Comparison of ENCODE assay signal across 1 cellular context in the genomic region with DNA sequence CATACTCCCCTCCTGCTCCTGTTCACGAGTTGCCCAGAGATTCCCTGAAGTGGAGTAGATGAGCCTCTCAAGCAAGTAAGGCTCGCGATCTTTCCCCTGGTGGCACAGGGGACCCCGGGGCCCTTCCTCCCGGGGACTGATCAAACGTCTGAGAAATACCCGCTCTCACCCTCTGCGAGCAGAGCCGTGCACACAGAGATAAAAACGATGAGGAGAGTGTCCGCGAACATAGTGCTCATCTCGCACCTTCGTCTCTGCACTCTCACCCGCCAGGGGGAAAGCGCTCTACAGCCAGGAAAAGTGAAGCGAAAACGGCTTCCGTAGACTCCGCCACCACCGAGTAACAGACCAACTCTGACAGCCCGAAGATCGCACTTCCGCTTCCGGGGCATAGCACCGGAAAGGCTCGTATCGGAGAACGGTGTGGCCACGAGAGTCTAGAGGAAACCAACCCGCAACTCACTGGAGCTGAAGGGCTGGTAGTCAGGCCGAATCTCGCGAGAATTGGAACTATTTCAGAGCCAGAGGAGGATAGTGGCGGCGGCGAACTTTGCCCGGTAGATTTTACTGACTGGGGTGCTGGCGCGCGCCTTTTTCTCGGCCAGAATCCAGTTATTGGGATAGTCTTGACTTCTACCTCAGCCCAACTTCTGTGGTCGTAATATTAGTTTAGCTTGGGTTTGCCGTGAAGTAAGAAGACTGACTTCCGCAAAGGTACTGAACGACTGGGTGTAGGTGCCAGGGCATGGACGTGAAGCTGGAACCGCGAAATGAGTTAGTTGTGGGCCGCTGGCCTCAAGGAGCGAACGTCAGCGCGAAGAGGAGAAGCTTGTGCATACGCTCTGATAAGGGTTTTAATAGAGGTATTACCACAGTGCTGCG.
A peak's percentile ranks its signal among the peaks of the same experiment; 100 is the strongest.
TF ChIP-seq lines count a peak whose summit lies in the region.

A gene with protein sequence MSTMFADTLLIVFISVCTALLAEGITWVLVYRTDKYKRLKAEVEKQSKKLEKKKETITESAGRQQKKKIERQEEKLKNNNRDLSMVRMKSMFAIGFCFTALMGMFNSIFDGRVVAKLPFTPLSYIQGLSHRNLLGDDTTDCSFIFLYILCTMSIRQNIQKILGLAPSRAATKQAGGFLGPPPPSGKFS (minus strand): TSS at position 356 of the 882 bp plus-strand sequence. CDS start 117 bp downstream, at position 239.

TF ChIP-seq in HepG2, 621 proteins besides CTCF, POLR2A, EP300 and RAD21 (continued from another document and continues in another):
- TF ChIP-seq, protein P1, sequence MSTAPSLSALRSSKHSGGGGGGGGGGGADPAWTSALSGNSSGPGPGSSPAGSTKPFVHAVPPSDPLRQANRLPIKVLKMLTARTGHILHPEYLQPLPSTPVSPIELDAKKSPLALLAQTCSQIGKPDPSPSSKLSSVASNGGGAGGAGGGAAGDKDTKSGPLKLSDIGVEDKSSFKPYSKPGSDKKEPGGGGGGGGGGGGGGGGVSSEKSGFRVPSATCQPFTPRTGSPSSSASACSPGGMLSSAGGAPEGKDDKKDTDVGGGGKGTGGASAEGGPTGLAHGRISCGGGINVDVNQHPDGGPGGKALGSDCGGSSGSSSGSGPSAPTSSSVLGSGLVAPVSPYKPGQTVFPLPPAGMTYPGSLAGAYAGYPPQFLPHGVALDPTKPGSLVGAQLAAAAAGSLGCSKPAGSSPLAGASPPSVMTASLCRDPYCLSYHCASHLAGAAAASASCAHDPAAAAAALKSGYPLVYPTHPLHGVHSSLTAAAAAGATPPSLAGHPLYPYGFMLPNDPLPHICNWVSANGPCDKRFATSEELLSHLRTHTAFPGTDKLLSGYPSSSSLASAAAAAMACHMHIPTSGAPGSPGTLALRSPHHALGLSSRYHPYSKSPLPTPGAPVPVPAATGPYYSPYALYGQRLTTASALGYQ (CRISPR knock-in tag; IDR thresholded peaks at IDR 0.05): peak; percentile 85; the same call in 1 of the 2 replicates
- TF ChIP-seq ZNF556 (CRISPR knock-in tag; IDR thresholded peaks at IDR 0.05; ENCODE audit: borderline replicate concordance) (0 out of 2 replicates have a peak, but pooled peaks have one; percentile 46), PLRG1 (conservative IDR thresholded peaks at IDR 0.05) (no peak), ZSCAN29 (CRISPR knock-in tag; conservative IDR thresholded peaks at IDR 0.05) (0 out of 2 replicates have a peak, but pooled peaks have one; percentile 41), SSRP1 (CRISPR knock-in tag; IDR thresholded peaks at IDR 0.05) (no peak), ZNF501 (CRISPR knock-in tag; IDR thresholded peaks at IDR 0.05) (no peak; the same call in 1 of the 2 replicates), ZFAT (CRISPR knock-in tag; conservative IDR thresholded peaks at IDR 0.05) (no peak; the same call in 1 of the 2 replicates), FOXO1 (CRISPR knock-in tag; IDR thresholded peaks at IDR 0.05) (no peak), ZNF136 (CRISPR knock-in tag; IDR thresholded peaks at IDR 0.05; ENCODE audit: low read depth) (no peak), SMAD3 (CRISPR knock-in tag; IDR thresholded peaks at IDR 0.05) (peak; percentile 43; the same call in 1 of the 2 replicates), SYNCRIP (IDR thresholded peaks at IDR 0.05; ENCODE audit: insufficient read depth, low read depth, low read length) (no peak), SNAI1 (CRISPR knock-in tag; IDR thresholded peaks at IDR 0.05; ENCODE audit: borderline replicate concordance) (no peak), ZNF790 (CRISPR knock-in tag; IDR thresholded peaks at IDR 0.05; ENCODE audit: borderline replicate concordance) (no peak), NBN (conservative IDR thresholded peaks at IDR 0.05) (no peak), ZNF775 (CRISPR knock-in tag; IDR thresholded peaks at IDR 0.05; ENCODE audit: borderline replicate concordance) (no peak), RARA (CRISPR knock-in tag; IDR thresholded peaks at IDR 0.05) (no peak), SRSF4 (IDR thresholded peaks at IDR 0.05; ENCODE audit: low read depth, low read length, poor library complexity, severe bottlenecking) (no peak), NR1H2 (CRISPR knock-in tag; IDR thresholded peaks at IDR 0.05; ENCODE audit: borderline replicate concordance, low read depth) (no peak), ZZZ3 (CRISPR knock-in tag; IDR thresholded peaks at IDR 0.05; ENCODE audit: borderline replicate concordance) (peak; percentile 75; the same call in 1 of the 2 replicates), YEATS4 (CRISPR knock-in tag; IDR thresholded peaks at IDR 0.05; ENCODE audit: borderline replicate concordance) (peak; percentile 88), ZNF331 (CRISPR knock-in tag; IDR thresholded peaks at IDR 0.05) (peak; percentile 51; the same call in 1 of the 2 replicates), MYC (CRISPR knock-in tag; IDR thresholded peaks at IDR 0.05; ENCODE audit: borderline replicate concordance) (peak; percentile 92), HOXA5 (CRISPR knock-in tag; IDR thresholded peaks at IDR 0.05) (peak; percentile 59; the same call in 1 of the 2 replicates), HCFC1 (IDR thresholded peaks at IDR 0.05; ENCODE audit: low read depth, low read length) (peak; percentile 72), TEAD3 (CRISPR knock-in tag; optimal IDR thresholded peaks at IDR 0.05; ENCODE audit: borderline replicate concordance) (peak; percentile 47), ZNF333 (CRISPR knock-in tag; IDR thresholded peaks at IDR 0.05; ENCODE audit: borderline replicate concordance) (no peak; the same call in 1 of the 2 replicates), GZF1 (CRISPR knock-in tag; IDR thresholded peaks at IDR 0.05) (peak; percentile 72; the same call in 1 of the 2 replicates)
- TF ChIP-seq, protein P2, sequence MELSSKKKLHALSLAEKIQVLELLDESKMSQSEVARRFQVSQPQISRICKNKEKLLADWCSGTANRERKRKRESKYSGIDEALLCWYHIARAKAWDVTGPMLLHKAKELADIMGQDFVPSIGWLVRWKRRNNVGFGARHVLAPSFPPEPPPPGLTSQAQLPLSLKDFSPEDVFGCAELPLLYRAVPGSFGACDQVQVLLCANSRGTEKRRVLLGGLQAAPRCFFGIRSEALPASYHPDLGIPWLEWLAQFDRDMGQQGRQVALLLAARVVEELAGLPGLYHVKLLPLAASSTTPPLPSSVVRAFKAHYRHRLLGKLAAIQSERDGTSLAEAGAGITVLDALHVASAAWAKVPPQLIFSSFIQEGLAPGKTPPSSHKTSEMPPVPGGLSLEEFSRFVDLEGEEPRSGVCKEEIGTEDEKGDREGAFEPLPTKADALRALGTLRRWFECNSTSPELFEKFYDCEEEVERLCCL (CRISPR knock-in tag; IDR thresholded peaks at IDR 0.05; ENCODE audit: borderline replicate concordance): 0 out of 2 replicates have a peak, but pooled peaks have one; percentile 60
- TF ChIP-seq, protein P3, sequence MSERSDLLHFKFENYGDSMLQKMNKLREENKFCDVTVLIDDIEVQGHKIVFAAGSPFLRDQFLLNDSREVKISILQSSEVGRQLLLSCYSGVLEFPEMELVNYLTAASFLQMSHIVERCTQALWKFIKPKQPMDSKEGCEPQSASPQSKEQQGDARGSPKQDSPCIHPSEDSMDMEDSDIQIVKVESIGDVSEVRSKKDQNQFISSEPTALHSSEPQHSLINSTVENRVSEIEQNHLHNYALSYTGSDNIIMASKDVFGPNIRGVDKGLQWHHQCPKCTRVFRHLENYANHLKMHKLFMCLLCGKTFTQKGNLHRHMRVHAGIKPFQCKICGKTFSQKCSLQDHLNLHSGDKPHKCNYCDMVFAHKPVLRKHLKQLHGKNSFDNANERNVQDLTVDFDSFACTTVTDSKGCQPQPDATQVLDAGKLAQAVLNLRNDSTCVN (CRISPR knock-in tag; IDR thresholded peaks at IDR 0.05; ENCODE audit: borderline replicate concordance): peak; percentile 57; the same call in 1 of the 2 replicates
- TF ChIP-seq, protein P4, sequence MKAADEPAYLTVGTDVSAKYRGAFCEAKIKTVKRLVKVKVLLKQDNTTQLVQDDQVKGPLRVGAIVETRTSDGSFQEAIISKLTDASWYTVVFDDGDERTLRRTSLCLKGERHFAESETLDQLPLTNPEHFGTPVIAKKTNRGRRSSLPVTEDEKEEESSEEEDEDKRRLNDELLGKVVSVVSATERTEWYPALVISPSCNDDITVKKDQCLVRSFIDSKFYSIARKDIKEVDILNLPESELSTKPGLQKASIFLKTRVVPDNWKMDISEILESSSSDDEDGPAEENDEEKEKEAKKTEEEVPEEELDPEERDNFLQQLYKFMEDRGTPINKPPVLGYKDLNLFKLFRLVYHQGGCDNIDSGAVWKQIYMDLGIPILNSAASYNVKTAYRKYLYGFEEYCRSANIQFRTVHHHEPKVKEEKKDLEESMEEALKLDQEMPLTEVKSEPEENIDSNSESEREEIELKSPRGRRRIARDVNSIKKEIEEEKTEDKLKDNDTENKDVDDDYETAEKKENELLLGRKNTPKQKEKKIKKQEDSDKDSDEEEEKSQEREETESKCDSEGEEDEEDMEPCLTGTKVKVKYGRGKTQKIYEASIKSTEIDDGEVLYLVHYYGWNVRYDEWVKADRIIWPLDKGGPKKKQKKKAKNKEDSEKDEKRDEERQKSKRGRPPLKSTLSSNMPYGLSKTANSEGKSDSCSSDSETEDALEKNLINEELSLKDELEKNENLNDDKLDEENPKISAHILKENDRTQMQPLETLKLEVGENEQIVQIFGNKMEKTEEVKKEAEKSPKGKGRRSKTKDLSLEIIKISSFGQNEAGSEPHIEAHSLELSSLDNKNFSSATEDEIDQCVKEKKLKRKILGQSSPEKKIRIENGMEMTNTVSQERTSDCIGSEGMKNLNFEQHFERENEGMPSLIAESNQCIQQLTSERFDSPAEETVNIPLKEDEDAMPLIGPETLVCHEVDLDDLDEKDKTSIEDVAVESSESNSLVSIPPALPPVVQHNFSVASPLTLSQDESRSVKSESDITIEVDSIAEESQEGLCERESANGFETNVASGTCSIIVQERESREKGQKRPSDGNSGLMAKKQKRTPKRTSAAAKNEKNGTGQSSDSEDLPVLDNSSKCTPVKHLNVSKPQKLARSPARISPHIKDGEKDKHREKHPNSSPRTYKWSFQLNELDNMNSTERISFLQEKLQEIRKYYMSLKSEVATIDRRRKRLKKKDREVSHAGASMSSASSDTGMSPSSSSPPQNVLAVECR (CRISPR knock-in tag; IDR thresholded peaks at IDR 0.05; ENCODE audit: borderline replicate concordance): peak; percentile 95; the same call in 1 of the 2 replicates
- TF ChIP-seq, protein P5, sequence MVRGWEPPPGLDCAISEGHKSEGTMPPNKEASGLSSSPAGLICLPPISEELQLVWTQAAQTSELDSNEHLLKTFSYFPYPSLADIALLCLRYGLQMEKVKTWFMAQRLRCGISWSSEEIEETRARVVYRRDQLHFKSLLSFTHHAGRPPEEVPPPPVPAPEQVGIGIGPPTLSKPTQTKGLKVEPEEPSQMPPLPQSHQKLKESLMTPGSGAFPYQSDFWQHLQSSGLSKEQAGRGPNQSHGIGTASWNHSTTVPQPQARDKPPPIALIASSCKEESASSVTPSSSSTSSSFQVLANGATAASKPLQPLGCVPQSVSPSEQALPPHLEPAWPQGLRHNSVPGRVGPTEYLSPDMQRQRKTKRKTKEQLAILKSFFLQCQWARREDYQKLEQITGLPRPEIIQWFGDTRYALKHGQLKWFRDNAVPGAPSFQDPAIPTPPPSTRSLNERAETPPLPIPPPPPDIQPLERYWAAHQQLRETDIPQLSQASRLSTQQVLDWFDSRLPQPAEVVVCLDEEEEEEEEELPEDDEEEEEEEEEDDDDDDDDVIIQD (CRISPR knock-in tag; IDR thresholded peaks at IDR 0.05; ENCODE audit: low read depth): peak; percentile 93
- TF ChIP-seq, protein P6, sequence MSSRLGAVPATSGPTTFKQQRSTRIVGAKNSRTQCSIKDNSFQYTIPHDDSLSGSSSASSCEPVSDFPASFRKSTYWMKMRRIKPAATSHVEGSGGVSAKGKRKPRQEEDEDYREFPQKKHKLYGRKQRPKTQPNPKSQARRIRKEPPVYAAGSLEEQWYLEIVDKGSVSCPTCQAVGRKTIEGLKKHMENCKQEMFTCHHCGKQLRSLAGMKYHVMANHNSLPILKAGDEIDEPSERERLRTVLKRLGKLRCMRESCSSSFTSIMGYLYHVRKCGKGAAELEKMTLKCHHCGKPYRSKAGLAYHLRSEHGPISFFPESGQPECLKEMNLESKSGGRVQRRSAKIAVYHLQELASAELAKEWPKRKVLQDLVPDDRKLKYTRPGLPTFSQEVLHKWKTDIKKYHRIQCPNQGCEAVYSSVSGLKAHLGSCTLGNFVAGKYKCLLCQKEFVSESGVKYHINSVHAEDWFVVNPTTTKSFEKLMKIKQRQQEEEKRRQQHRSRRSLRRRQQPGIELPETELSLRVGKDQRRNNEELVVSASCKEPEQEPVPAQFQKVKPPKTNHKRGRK (CRISPR knock-in tag; IDR thresholded peaks at IDR 0.05): no peak; the same call in 1 of the 2 replicates
- TF ChIP-seq, protein P7, sequence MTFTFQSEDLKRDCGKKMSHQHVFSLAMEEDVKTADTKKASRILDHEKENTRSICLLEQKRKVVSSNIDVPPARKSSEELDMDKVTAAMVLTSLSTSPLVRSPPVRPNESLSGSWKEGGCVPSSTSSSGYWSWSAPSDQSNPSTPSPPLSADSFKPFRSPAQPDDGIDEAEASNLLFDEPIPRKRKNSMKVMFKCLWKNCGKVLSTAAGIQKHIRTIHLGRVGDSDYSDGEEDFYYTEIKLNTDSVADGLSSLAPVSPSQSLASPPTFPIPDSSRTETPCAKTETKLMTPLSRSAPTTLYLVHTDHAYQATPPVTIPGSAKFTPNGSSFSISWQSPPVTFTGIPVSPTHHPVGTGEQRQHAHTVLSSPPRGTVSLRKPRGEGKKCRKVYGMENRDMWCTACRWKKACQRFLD (CRISPR knock-in tag; IDR thresholded peaks at IDR 0.05; ENCODE audit: borderline replicate concordance): peak; percentile 61; the same call in 1 of the 2 replicates
- TF ChIP-seq, protein P8, sequence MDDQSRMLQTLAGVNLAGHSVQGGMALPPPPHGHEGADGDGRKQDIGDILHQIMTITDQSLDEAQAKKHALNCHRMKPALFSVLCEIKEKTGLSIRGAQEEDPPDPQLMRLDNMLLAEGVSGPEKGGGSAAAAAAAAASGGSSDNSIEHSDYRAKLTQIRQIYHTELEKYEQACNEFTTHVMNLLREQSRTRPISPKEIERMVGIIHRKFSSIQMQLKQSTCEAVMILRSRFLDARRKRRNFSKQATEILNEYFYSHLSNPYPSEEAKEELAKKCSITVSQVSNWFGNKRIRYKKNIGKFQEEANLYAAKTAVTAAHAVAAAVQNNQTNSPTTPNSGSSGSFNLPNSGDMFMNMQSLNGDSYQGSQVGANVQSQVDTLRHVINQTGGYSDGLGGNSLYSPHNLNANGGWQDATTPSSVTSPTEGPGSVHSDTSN (CRISPR knock-in tag; IDR thresholded peaks at IDR 0.05; ENCODE audit: borderline replicate concordance): peak; percentile 51; the same call in 1 of the 2 replicates
- TF ChIP-seq, protein P9, sequence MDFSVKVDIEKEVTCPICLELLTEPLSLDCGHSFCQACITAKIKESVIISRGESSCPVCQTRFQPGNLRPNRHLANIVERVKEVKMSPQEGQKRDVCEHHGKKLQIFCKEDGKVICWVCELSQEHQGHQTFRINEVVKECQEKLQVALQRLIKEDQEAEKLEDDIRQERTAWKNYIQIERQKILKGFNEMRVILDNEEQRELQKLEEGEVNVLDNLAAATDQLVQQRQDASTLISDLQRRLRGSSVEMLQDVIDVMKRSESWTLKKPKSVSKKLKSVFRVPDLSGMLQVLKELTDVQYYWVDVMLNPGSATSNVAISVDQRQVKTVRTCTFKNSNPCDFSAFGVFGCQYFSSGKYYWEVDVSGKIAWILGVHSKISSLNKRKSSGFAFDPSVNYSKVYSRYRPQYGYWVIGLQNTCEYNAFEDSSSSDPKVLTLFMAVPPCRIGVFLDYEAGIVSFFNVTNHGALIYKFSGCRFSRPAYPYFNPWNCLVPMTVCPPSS (IDR thresholded peaks at IDR 0.05): no peak
